In genomic region chr2:133581027-133581760, GRCh38 we compare ENCODE assay signal across 1 cellular context.
TF ChIP-seq lines count a peak whose summit lies in the region.

No MANE protein-coding gene starts in this region.

TF ChIP-seq in WTC11, 78 proteins besides CTCF, POLR2A, EP300 and RAD21 (continued from another document):
- no peak for TF ChIP-seq ERG (CRISPR knock-in tag; IDR thresholded peaks at IDR 0.05)
- no peak for TF ChIP-seq E2F5 (CRISPR knock-in tag; IDR thresholded peaks at IDR 0.05)
- no peak for TF ChIP-seq ZNF671 (CRISPR knock-in tag; IDR thresholded peaks at IDR 0.05)
- no peak for TF ChIP-seq CREB1 (CRISPR knock-in tag; IDR thresholded peaks at IDR 0.05)
- TF ChIP-seq ATF2 (CRISPR knock-in tag; IDR thresholded peaks at IDR 0.05; ENCODE audit: borderline replicate concordance, low read depth), result no peak
- TF ChIP-seq HMGXB4 (CRISPR knock-in tag; IDR thresholded peaks at IDR 0.05), result no peak
- no peak for TF ChIP-seq ZNF425 (CRISPR knock-in tag; conservative IDR thresholded peaks at IDR 0.05)
TF ChIP-seq in WTC11: peak in this region for 0.
